In genomic region chr12:43988838-43989560, GRCh38 we compare ENCODE assay signal across 10 cellular contexts.
DNase-seq lines count a peak whose midpoint lies in the region; ATAC-seq and TF ChIP-seq lines count a peak whose summit lies in the region.
"Had no signal": no experiment of that assay in that cellular context is flagged by ENCODE, and none has a peak within 500 bp of the region (broad histone marks: within the 10 kb centered on the region; RNA-seq: fewer than 3 reads in every experiment).

No MANE protein-coding gene starts in this region.

- H3K27ac ChIP-seq in tibial artery: no peak overlapping the region
- H3K27ac ChIP-seq: suprapubic skin had no signal

- H3K9me3 Mint-ChIP-seq in activated T-cell treated with anti-CD3 and anti-CD28 coated beads, Interleukin-2, amount 50 U/mL, for 72 hours: no peaks in the 10 kb centered on the region
- H3K9me3 Mint-ChIP-seq: GM23338 had no signal

- no peak overlapping the region for H3K4me3 Mint-ChIP-seq in activated T-cell treated with anti-CD3 and anti-CD28 coated beads, Interleukin-2, amount 50 U/mL, for 72 hours
- H3K4me3 Mint-ChIP-seq: GM23338 had no signal

- no peaks in the 10 kb centered on the region for H3K36me3 ChIP-seq in tibial artery
- H3K36me3 ChIP-seq: suprapubic skin had no signal

- H3K27me3 ChIP-seq in tibial artery: no peaks in the 10 kb centered on the region
- H3K27me3 ChIP-seq: suprapubic skin had no signal

- H3K4me1 ChIP-seq in tibial artery: no peaks in the 10 kb centered on the region

- no peak for TF ChIP-seq CTCF in omental fat pad (IDR thresholded peaks at IDR 0.05)
- no peak for TF ChIP-seq CTCF in tibial artery (IDR thresholded peaks at IDR 0.05)

- no peaks in the 10 kb centered on the region for H3K27me3 Mint-ChIP-seq in activated T-cell treated with anti-CD3 and anti-CD28 coated beads, Interleukin-2, amount 50 U/mL, for 72 hours (ENCODE audit: low read depth)

- intact Hi-C loops in tibial artery (cut with DNase I; ENCODE audit: low total_unique reads): no loop called here

- peaks cover 7% of the 10 kb centered on the region for H3K4me1 Mint-ChIP-seq in activated T-cell treated with anti-CD3 and anti-CD28 coated beads, Interleukin-2, amount 50 U/mL, for 72 hours (ENCODE audit: low read depth)

- H3K9me3 ChIP-seq in tibial artery: no peaks in the 10 kb centered on the region
- H3K9me3 ChIP-seq: suprapubic skin had no signal

- ATAC-seq in activated T-cell treated with anti-CD3 and anti-CD28 coated beads, Interleukin-2, amount 50 U/mL, for 72 hours (replicated peaks in 1 of 2): peak; percentile 35 to 45
- ATAC-seq in HG02623 (IDR thresholded peaks at IDR 0.05; ENCODE audit: unreplicated experiment): peak; percentile 99
- ATAC-seq in omental fat pad (ENCODE audit: low FRiP score): peak; percentile 84
- ATAC-seq: GM23338 had no signal

- H3K36me3 Mint-ChIP-seq in activated T-cell treated with anti-CD3 and anti-CD28 coated beads, Interleukin-2, amount 50 U/mL, for 72 hours (ENCODE audit: insufficient read depth in 2 of 2): no peaks in the 10 kb centered on the region

- H3K4me3 ChIP-seq in tibial artery: no peak overlapping the region
- H3K4me3 ChIP-seq: GM23338, suprapubic skin had no signal

- no peak overlapping the region for H3K27ac Mint-ChIP-seq in activated T-cell treated with anti-CD3 and anti-CD28 coated beads, Interleukin-2, amount 50 U/mL, for 72 hours
- H3K27ac Mint-ChIP-seq: GM23338 had no signal

- DNase-seq in activated T-cell treated with anti-CD3 and anti-CD28 coated beads, Interleukin-2, amount 50 U/mL, for 72 hours: no peak
- DNase-seq in activated T-cell treated with anti-CD3 and anti-CD28 coated beads for 4 hours (no peak), HPDE6-E6E7 (ENCODE audit: extremely low spot score) (peak; percentile 36), omental fat pad (ENCODE audit: low spot score) (no peak), tibial artery (no peak), NCI-H2029 treated with DMSO at 0.1 percent for 48 hours (lab: John Stamatoyannopoulos, UW) (no peak)
- no peak for DNase-seq in effector CD8-positive, alpha-beta T cell (lab: John Stamatoyannopoulos, UW)

Comparison
In these comparisons a context has a peak if more than half of its experiments do, and no peak if none do; other contexts are left out.
1. ATAC-seq: peak in every context shown above with its lines; median percentile 99 in HG02623; 84 in omental fat pad; 40 in activated T-cell treated with anti-CD3 and anti-CD28 coated beads, Interleukin-2, amount 50 U/mL, for 72 hours.